2 cellular contexts compared by ENCODE assay signal in genomic region chr16:65961491-65962143, GRCh38.
TF ChIP-seq lines count a peak whose summit lies in the region.

No MANE protein-coding gene starts in this region.

TF ChIP-seq in IMR-90, 13 proteins besides CTCF, POLR2A, EP300 and RAD21:
- TF ChIP-seq ELK1 (IDR thresholded peaks at IDR 0.05; ENCODE audit: borderline replicate concordance, low read depth, low read length): no peak
- no peak for TF ChIP-seq MAZ (IDR thresholded peaks at IDR 0.05; ENCODE audit: borderline replicate concordance, low read depth, low read length)
- TF ChIP-seq CEBPB (IDR thresholded peaks at IDR 0.05; ENCODE audit: low read depth, low read length): no peak
- TF ChIP-seq RCOR1 (IDR thresholded peaks at IDR 0.05; ENCODE audit: insufficient replicate concordance, low read length): no peak
- no peak for TF ChIP-seq FOS (IDR thresholded peaks at IDR 0.05; ENCODE audit: low read depth, low read length)
- TF ChIP-seq CHD1 (IDR thresholded peaks at IDR 0.05; ENCODE audit: low read depth, low read length): no peak
- TF ChIP-seq USF2 (IDR thresholded peaks at IDR 0.05; ENCODE audit: low read depth, low read length): no peak
- no peak for TF ChIP-seq MXI1 (IDR thresholded peaks at IDR 0.05; ENCODE audit: borderline replicate concordance, low read depth, low read length)
- no peak for TF ChIP-seq RFX5 (IDR thresholded peaks at IDR 0.05; ENCODE audit: low read depth, low read length)
- TF ChIP-seq MAFK (IDR thresholded peaks at IDR 0.05; ENCODE audit: low read depth, low read length): no peak

TF ChIP-seq in H1, 55 proteins besides CTCF, POLR2A, EP300 and RAD21:
- TF ChIP-seq GABPA (IDR thresholded peaks at IDR 0.05; ENCODE audit: borderline replicate concordance, insufficient read depth, low read length) (no peak), TBP (IDR thresholded peaks at IDR 0.05; ENCODE audit: low read depth, low read length) (no peak), CBX5 (IDR thresholded peaks at IDR 0.05; ENCODE audit: low read depth, low read length) (no peak), BCL11A (IDR thresholded peaks at IDR 0.05; ENCODE audit: low read depth in 2 of 2, low read length in 2 of 2) (no peak), SP4 (IDR thresholded peaks at IDR 0.05; ENCODE audit: low read length) (no peak), HDAC2 (IDR thresholded peaks at IDR 0.05; ENCODE audit: borderline replicate concordance in 1 of 2, low read depth in 2 of 2, low read length in 2 of 2) (no peak), EGR1 (IDR thresholded peaks at IDR 0.05; ENCODE audit: borderline replicate concordance, low read depth, low read length) (no peak), MAX (IDR thresholded peaks at IDR 0.05) (no peak), KDM4A (IDR thresholded peaks at IDR 0.05; ENCODE audit: low read depth, low read length, severe bottlenecking) (no peak), ATF3 (IDR thresholded peaks at IDR 0.05; ENCODE audit: insufficient read depth, low read depth, low read length) (no peak), CREB1 (IDR thresholded peaks at IDR 0.05) (no peak), SP1 (IDR thresholded peaks at IDR 0.05; ENCODE audit: low read depth, low read length) (no peak), CHD1 (IDR thresholded peaks at IDR 0.05; ENCODE audit: low read depth, low read length) (no peak), TCF12 (IDR thresholded peaks at IDR 0.05; ENCODE audit: low read depth, low read length) (no peak)
